In the genomic region with DNA sequence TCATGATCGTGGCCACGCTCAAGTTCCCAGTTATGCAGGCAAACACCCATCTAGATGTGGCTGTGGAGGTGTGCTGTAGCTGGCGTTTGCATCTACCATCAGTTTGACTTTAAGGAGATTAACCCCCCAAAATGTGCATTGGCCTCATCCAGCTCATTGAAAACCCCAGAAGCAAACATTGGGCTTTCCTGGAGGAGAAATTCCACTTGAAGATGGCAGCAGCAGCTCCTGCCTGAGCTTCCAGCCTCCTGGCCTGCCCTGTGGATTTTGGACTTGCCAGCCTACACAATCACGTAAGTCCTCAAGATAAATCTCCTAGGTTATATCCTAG, we compare ENCODE assay signal across 2 cellular contexts.
TF ChIP-seq lines count a peak whose summit lies in the region.

No MANE protein-coding gene starts in this region.

TF ChIP-seq in HepG2, 621 proteins besides CTCF, POLR2A, EP300 and RAD21:
- TF ChIP-seq POLR2G (IDR thresholded peaks at IDR 0.05; ENCODE audit: low read depth, low read length) (0 out of 2 replicates have a peak, but pooled peaks have one; percentile 4), REPIN1 (CRISPR knock-in tag; IDR thresholded peaks at IDR 0.05; ENCODE audit: borderline replicate concordance, low read depth) (0 out of 2 replicates have a peak, but pooled peaks have one; percentile 25), ZNF468 (CRISPR knock-in tag; IDR thresholded peaks at IDR 0.05) (no peak)

TF ChIP-seq in K562, 482 proteins besides CTCF, POLR2A, EP300 and RAD21:
- no peak for TF ChIP-seq SMAD4 (CRISPR knock-in tag; conservative IDR thresholded peaks at IDR 0.05)
- 0 out of 2 replicates have a peak, but pooled peaks have one; percentile 1 for TF ChIP-seq STAT5A (IDR thresholded peaks at IDR 0.05; ENCODE audit: borderline replicate concordance, low read length)
- TF ChIP-seq, protein P1, sequence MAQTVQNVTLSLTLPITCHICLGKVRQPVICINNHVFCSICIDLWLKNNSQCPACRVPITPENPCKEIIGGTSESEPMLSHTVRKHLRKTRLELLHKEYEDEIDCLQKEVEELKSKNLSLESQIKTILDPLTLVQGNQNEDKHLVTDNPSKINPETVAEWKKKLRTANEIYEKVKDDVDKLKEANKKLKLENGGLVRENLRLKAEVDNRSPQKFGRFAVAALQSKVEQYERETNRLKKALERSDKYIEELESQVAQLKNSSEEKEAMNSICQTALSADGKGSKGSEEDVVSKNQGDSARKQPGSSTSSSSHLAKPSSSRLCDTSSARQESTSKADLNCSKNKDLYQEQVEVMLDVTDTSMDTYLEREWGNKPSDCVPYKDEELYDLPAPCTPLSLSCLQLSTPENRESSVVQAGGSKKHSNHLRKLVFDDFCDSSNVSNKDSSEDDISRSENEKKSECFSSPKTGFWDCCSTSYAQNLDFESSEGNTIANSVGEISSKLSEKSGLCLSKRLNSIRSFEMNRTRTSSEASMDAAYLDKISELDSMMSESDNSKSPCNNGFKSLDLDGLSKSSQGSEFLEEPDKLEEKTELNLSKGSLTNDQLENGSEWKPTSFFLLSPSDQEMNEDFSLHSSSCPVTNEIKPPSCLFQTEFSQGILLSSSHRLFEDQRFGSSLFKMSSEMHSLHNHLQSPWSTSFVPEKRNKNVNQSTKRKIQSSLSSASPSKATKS (CRISPR knock-in tag; IDR thresholded peaks at IDR 0.05) = no peak
TF ChIP-seq in K562: peak in this region for 1.
